Comparison of ENCODE assay signal across 14 cellular contexts in the genomic region with DNA sequence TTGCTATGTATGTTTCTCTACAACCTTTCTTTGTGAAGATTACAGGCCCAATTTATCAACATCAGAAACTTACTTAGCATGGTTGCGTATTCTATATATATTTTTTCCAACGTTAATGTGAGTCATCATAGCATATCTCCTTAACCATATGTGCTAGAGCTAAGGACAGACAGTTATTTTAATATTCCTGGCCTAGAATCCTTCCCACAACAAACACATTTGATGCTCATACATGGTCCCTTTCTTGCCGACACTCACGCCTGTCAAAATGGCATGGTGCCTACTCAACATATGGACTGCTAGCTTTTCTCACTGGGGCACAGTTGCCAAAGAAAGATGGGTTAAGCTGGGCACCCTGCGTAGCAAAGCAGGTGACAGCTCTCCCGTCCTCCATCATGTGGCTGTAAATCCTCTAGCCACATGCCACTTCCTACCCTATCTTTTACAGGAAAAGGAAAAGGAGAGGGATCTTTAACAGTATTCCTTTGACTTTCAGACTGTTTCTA.
A peak's percentile ranks its signal among the peaks of the same experiment; 100 is the strongest.
DNase-seq lines count a peak whose midpoint lies in the region; ATAC-seq and TF ChIP-seq lines count a peak whose summit lies in the region.
"Had no signal": no experiment of that assay in that cellular context is flagged by ENCODE, and none has a peak within 500 bp of the region (broad histone marks: within the 10 kb centered on the region; RNA-seq: fewer than 3 reads in every experiment).

No MANE protein-coding gene starts in this region.

- ATAC-seq in GM21528 (IDR thresholded peaks at IDR 0.05; ENCODE audit: low FRiP score, unreplicated experiment): no peak
- no peak for ATAC-seq in HG03521 (IDR thresholded peaks at IDR 0.05; ENCODE audit: unreplicated experiment)

- H3K4me1 ChIP-seq in osteoblast (ENCODE audit: insufficient read depth, low read length) (peaks cover 33% of the 10 kb centered on the region), HAP-1 (no peaks in the 10 kb centered on the region), ascending aorta (no peaks in the 10 kb centered on the region)

- H3K9me3 ChIP-seq in osteoblast (ENCODE audit: low read depth, low read length) (no peaks in the 10 kb centered on the region), HAP-1 (no peaks in the 10 kb centered on the region), ascending aorta (no peaks in the 10 kb centered on the region)

- H4K20me1 ChIP-seq in osteoblast (ENCODE audit: insufficient read depth, low read length): no peaks in the 10 kb centered on the region

- H3K4me3 ChIP-seq in osteoblast (ENCODE audit: insufficient read depth, low read length): no peak overlapping the region
- no peak overlapping the region for H3K4me3 ChIP-seq in HAP-1
- no peak overlapping the region for H3K4me3 ChIP-seq in ascending aorta
- H3K4me3 ChIP-seq: skin epidermis had no signal

- intact Hi-C loops in ascending aorta (cut with DNase I): loop anchor here (5.0 kb wide), 1 partner anchor 850 kb away; a partner anchor contains a TSS

- H3K27me3 ChIP-seq in osteoblast (ENCODE audit: insufficient read depth, low read length): no peaks in the 10 kb centered on the region
- no peaks in the 10 kb centered on the region for H3K27me3 ChIP-seq in HAP-1 (ENCODE audit: low read depth)
- no peaks in the 10 kb centered on the region for H3K27me3 ChIP-seq in ascending aorta

- TF ChIP-seq CTCF in osteoblast (IDR thresholded peaks at IDR 0.05; ENCODE audit: extremely low read depth, low read depth, low read length) (no peak), ascending aorta (IDR thresholded peaks at IDR 0.05) (no peak)

- in situ Hi-C loops in HAP-1 (cut with MboI; ENCODE audit: low sequenced_read_pairs): loop anchor here (25.0 kb wide), 2 partner anchors 295 to 1795 kb away; no protein-coding TSS in a partner anchor

- H3K27ac ChIP-seq in osteoblast (ENCODE audit: low read depth, low read length): peak overlapping the region; percentile 85
- peak overlapping the region in 1 of 2 donors; percentile 68 for H3K27ac ChIP-seq in ascending aorta

- H3K4me2 ChIP-seq in osteoblast (ENCODE audit: insufficient read depth, low read length): peak overlapping the region; percentile 18

- DNase-seq in DMS 273 treated with DMSO at 0.1 percent for 48 hours (lab: John Stamatoyannopoulos, UW) (peak; percentile 85), NCI-H69 (lab: John Stamatoyannopoulos, UW) (peak; percentile 4), cerebellar cortex (ENCODE audit: low spot score) (peak; percentile 95), osteoblast (ENCODE audit: insufficient read length, low spot score, missing footprints) (no peak), HAP-1 (ENCODE audit: low spot score in 2 of 2) (no peak), ascending aorta (ENCODE audit: low spot score in 2 of 2) (no peak)
- DNase-seq: H7; hippocampal formation; KBM-7; Right ventricle myocardium superior; stimulated activated naive CD4-positive, alpha-beta T cell treated with Interleukin-2 at 50 U/mL for 16 hours had no signal

- peak overlapping the region; percentile 37 for H2AFZ ChIP-seq in osteoblast (ENCODE audit: low read length)

- H3K36me3 ChIP-seq in osteoblast (ENCODE audit: insufficient read depth, low read length) (no peaks in the 10 kb centered on the region), HAP-1 (replicated peaks) (no peaks in the 10 kb centered on the region), ascending aorta (no peaks in the 10 kb centered on the region)

- H3K79me2 ChIP-seq in osteoblast (ENCODE audit: insufficient read depth, low read length): no peaks in the 10 kb centered on the region

Comparison
In these comparisons a context has a peak if more than half of its experiments do, and no peak if none do; other contexts are left out.
1. DNase-seq: peak in DMS 273 treated with DMSO at 0.1 percent for 48 hours (single experiment), NCI-H69 (single experiment) and cerebellar cortex (single experiment); none in osteoblast (single experiment), HAP-1 (0 of 2) and ascending aorta (0 of 2).